In genomic region chr19:39480337-39481228, GRCh38 we compare ENCODE assay signal across 8 cellular contexts. TPM values are rescaled to one million over a fixed set of nuclear protein-coding genes. Genes with fewer than 3 reads are reported as not detected.
DNase-seq lines count a peak whose midpoint lies in the region; ATAC-seq and TF ChIP-seq lines count a peak whose summit lies in the region.

Gene TIMM50 (plus strand): TSS chr19:39480838. CDS start chr19:39480854, 16 bp downstream.

- H3K9me3 ChIP-seq in ascending aorta (no peaks in the 10 kb centered on the region), right cardiac atrium (ENCODE audit: control insufficient read depth, low read length) (no peaks in the 10 kb centered on the region), uterus (no peaks in the 10 kb centered on the region)

- peak within 1 kb of the TSS; percentile 68 to 83 for H3K4me3 ChIP-seq in ascending aorta
- peak within 1 kb of the TSS; percentile 92 for H3K4me3 ChIP-seq in right cardiac atrium (ENCODE audit: low read length)
- peak within 1 kb of the TSS; percentile 81 to 97 for H3K4me3 ChIP-seq in uterus

- H3K27me3 ChIP-seq in ascending aorta (no peaks in the 10 kb centered on the region), right cardiac atrium (ENCODE audit: control insufficient read depth, insufficient read depth) (no peaks in the 10 kb centered on the region), uterus (no peaks in the 10 kb centered on the region)

- no peak for TF ChIP-seq CTCF in ascending aorta (IDR thresholded peaks at IDR 0.05)
- TF ChIP-seq CTCF in uterus (IDR thresholded peaks at IDR 0.05), result peak in 2 of 4 experiments; percentile 3 to 28

- ATAC-seq in GM18505 (IDR thresholded peaks at IDR 0.05; ENCODE audit: unreplicated experiment) (peak; percentile 89), HG02973 (IDR thresholded peaks at IDR 0.05; ENCODE audit: unreplicated experiment) (peak; percentile 89), right cardiac atrium (peak; percentile 98)

- TF ChIP-seq POLR2A in GM18505 (IDR thresholded peaks at IDR 0.05; ENCODE audit: borderline replicate concordance, extremely low read depth, insufficient read depth, insufficient read length), result peak; percentile 76
- TF ChIP-seq POLR2A in uterus (IDR thresholded peaks at IDR 0.05), result peak; percentile 54 to 79

- under 1% methylated on average over 62 of the region's 62 CpGs for WGBS in right cardiac atrium

- H3K27ac ChIP-seq in ascending aorta, result peak within 1 kb of the TSS; percentile 38 to 82
- peak within 1 kb of the TSS; percentile 79 for H3K27ac ChIP-seq in right cardiac atrium (ENCODE audit: low read length)
- peak within 1 kb of the TSS; percentile 83 to 88 for H3K27ac ChIP-seq in uterus

- DNase-seq in NCI-H2029 treated with DMSO at 0.1 percent for 48 hours (lab: John Stamatoyannopoulos, UW) (peak; percentile 81), T-helper 22 cell (ENCODE audit: low read depth) (peak; percentile 93), ascending aorta (ENCODE audit: low spot score in 2 of 2) (peak; percentile 79 to 98), right cardiac atrium (peak; percentile 98 to 100 (median 99)), putamen (ENCODE audit: low spot score) (peak; percentile 92), uterus (peak; percentile 96)

- H3K4me1 ChIP-seq in ascending aorta (peaks cover 4 to 12% of the 10 kb centered on the region in 2 donors), right cardiac atrium (ENCODE audit: control insufficient read depth, insufficient read depth, low read length) (peaks cover 7% of the 10 kb centered on the region), uterus (peaks cover 0 to 7% of the 10 kb centered on the region in 2 donors)

- H3K36me3 ChIP-seq in ascending aorta (peaks cover 14 to 30% of the 10 kb centered on the region in 2 donors), uterus (no peaks in the 10 kb centered on the region)

- intact Hi-C loops in ascending aorta (cut with DNase I) (loop anchor here (1.0 to 2.0 kb wide), 4 partner anchors 36 to 90 kb away; partner anchors contain the start of genes EID2B, MED29, PAF1 and SUPT5H), right cardiac atrium (cut with DNase I) (no loop called here), uterus (cut with DNase I; ENCODE audit: low total_unique reads) (no loop called here)

RNA-seq across cellular contexts. Expression of gene TIMM50, which starts in this region (rescaled TPM):
- total RNA-seq in ascending aorta (92.0 TPM), right cardiac atrium (10 to 100 TPM; 54.1 to 69.9 (median 61.4) TPM), uterus (10 to 100 TPM; 21.0 to 48.6 (median 28.5) TPM)
- polyA plus RNA-seq in right cardiac atrium, result 73.7 TPM

Comparison
In these comparisons a context has a peak if more than half of its experiments do, and no peak if none do; other contexts are left out.
1. Peak in every context shown above with its lines: DNase-seq, ATAC-seq, H3K4me3 ChIP-seq and H3K27ac ChIP-seq.